17 cellular contexts compared by ENCODE assay signal in genomic region chr14:104573930-104574329, GRCh38. TPM values are rescaled to one million over a fixed set of nuclear protein-coding genes. Genes with fewer than 3 reads are reported as not detected.
DNase-seq lines count a peak whose midpoint lies in the region; ATAC-seq and TF ChIP-seq lines count a peak whose summit lies in the region.
"Had no signal": no experiment of that assay in that cellular context is flagged by ENCODE, and none has a peak within 500 bp of the region (broad histone marks: within the 10 kb centered on the region; RNA-seq: fewer than 3 reads in every experiment).

No MANE protein-coding gene starts in this region.

- no peak for DNase-seq in stimulated activated naive CD8-positive, alpha-beta T cell treated with anti-CD3 and anti-CD28 coated beads, Interleukin-15, amount 100 ng/mL, for 72 hours
- no peak for DNase-seq in stimulated activated naive CD8-positive, alpha-beta T cell treated with anti-CD3 and anti-CD28 coated beads, Interleukin-15, Interleukin-2, amounts not matched to agents 100 U/mL and 50 U/mL, for 24 hours
- DNase-seq in Right ventricle myocardium superior (peak; percentile 59), left kidney (ENCODE audit: low read depth, low spot score) (peak; percentile 77), smooth muscle cell (lab: John Stamatoyannopoulos, UW; ENCODE audit: unreplicated experiment) (peak; percentile 33), transverse colon (no peak)
- no peak for DNase-seq in T-helper 2 cell treated with Interferon-gamma antibody and Interleukin-4, amounts not matched to agents 5 μg/mL and 100 μg/mL, for 36 hours (ENCODE audit: low spot score)
- DNase-seq: HFFc6, KG1, NCI-H1092, NCI-H345, NCI-H69, PC-9 had no signal

- no peaks in the 10 kb centered on the region for H3K9me3 Mint-ChIP-seq in stimulated activated naive CD8-positive, alpha-beta T cell treated with anti-CD3 and anti-CD28 coated beads, Interleukin-15, amount 100 ng/mL, for 72 hours
- H3K9me3 Mint-ChIP-seq in T-helper 2 cell treated with Interferon-gamma antibody and Interleukin-4, amounts not matched to agents 5 μg/mL and 100 μg/mL, for 36 hours: no peaks in the 10 kb centered on the region
- H3K9me3 Mint-ChIP-seq: GM23338, HFFc6 had no signal

- H3K4me2 ChIP-seq in smooth muscle cell: peak overlapping the region; percentile 68
- H3K4me2 ChIP-seq: A549, GM23338, PC-9 had no signal

- no peak for ATAC-seq in stimulated activated naive CD8-positive, alpha-beta T cell treated with anti-CD3 and anti-CD28 coated beads, Interleukin-15, amount 100 ng/mL, for 72 hours
- no peak for ATAC-seq in stimulated activated naive CD8-positive, alpha-beta T cell treated with anti-CD3 and anti-CD28 coated beads, Interleukin-15, Interleukin-2, amounts not matched to agents 100 U/mL and 50 U/mL, for 24 hours
- ATAC-seq in Right ventricle myocardium superior (ENCODE audit: poor library complexity) (peak; percentile 59), GM18870 (IDR thresholded peaks at IDR 0.05; ENCODE audit: unreplicated experiment) (no peak)
- ATAC-seq: A549, GM23338 had no signal

- no peaks in the 10 kb centered on the region for H3K36me3 Mint-ChIP-seq in T-helper 2 cell treated with Interferon-gamma antibody and Interleukin-4, amounts not matched to agents 5 μg/mL and 100 μg/mL, for 36 hours (ENCODE audit: low read depth)

- H3K27me3 Mint-ChIP-seq in stimulated activated naive CD8-positive, alpha-beta T cell treated with anti-CD3 and anti-CD28 coated beads, Interleukin-15, amount 100 ng/mL, for 72 hours: no peaks in the 10 kb centered on the region
- no peaks in the 10 kb centered on the region for H3K27me3 Mint-ChIP-seq in T-helper 2 cell treated with Interferon-gamma antibody and Interleukin-4, amounts not matched to agents 5 μg/mL and 100 μg/mL, for 36 hours (ENCODE audit: low read depth)

- peak overlapping the region; percentile 46 to 56 for H3K27ac Mint-ChIP-seq in stimulated activated naive CD8-positive, alpha-beta T cell treated with anti-CD3 and anti-CD28 coated beads, Interleukin-15, amount 100 ng/mL, for 72 hours
- H3K27ac Mint-ChIP-seq in T-helper 2 cell treated with Interferon-gamma antibody and Interleukin-4, amounts not matched to agents 5 μg/mL and 100 μg/mL, for 36 hours: no peak overlapping the region
- H3K27ac Mint-ChIP-seq: GM23338, HFFc6 had no signal

- H3K4me1 ChIP-seq in smooth muscle cell (ENCODE audit: low read depth): peaks cover 14% of the 10 kb centered on the region
- peaks cover 0 to 30% (median 22%) of the 10 kb centered on the region in 4 donors for H3K4me1 ChIP-seq in transverse colon

- H3K9me3 ChIP-seq in smooth muscle cell (replicated peaks; ENCODE audit: low read depth): no peaks in the 10 kb centered on the region
- no peaks in the 10 kb centered on the region for H3K9me3 ChIP-seq in transverse colon
- H3K9me3 ChIP-seq: A549 had no signal

- in situ Hi-C loops in transverse colon (cut with MboI; ENCODE audit: low pct_ligation_motif_present in 1 of 4, low pct_unique_long_range_greater_than_20kb in 1 of 4, low sequenced_read_pairs in 3 of 4): loop anchor here (25.0 kb wide), 1 partner anchor 437 kb away; the partner anchor contains the start of gene KIF26A (in 4 of the 4)

- H3K4me1 Mint-ChIP-seq in stimulated activated naive CD8-positive, alpha-beta T cell treated with anti-CD3 and anti-CD28 coated beads, Interleukin-15, amount 100 ng/mL, for 72 hours: no peaks in the 10 kb centered on the region
- H3K4me1 Mint-ChIP-seq in T-helper 2 cell treated with Interferon-gamma antibody and Interleukin-4, amounts not matched to agents 5 μg/mL and 100 μg/mL, for 36 hours (ENCODE audit: low read depth): no peaks in the 10 kb centered on the region

- no peaks in the 10 kb centered on the region for H4K20me1 ChIP-seq in smooth muscle cell (ENCODE audit: low read depth)

- intact Hi-C loops in Right ventricle myocardium superior (cut with DNase I) (no loop called here), transverse colon (cut with DNase I; ENCODE audit: low total_unique reads) (no loop called here)

- H3K79me2 ChIP-seq in smooth muscle cell (ENCODE audit: low read depth): no peaks in the 10 kb centered on the region

- no peak overlapping the region for H2AFZ ChIP-seq in smooth muscle cell (ENCODE audit: low read depth)
- H2AFZ ChIP-seq: GM23338, PC-9 had no signal

- H3K4me3 ChIP-seq in smooth muscle cell: no peak overlapping the region
- no peak overlapping the region for H3K4me3 ChIP-seq in transverse colon
- H3K4me3 ChIP-seq: A549, GM23338, PC-9 had no signal

- H3K36me3 ChIP-seq in smooth muscle cell (ENCODE audit: low read depth): no peaks in the 10 kb centered on the region
- H3K36me3 ChIP-seq in transverse colon: no peaks in the 10 kb centered on the region

- no peak for TF ChIP-seq EP300 in transverse colon (IDR thresholded peaks at IDR 0.05; ENCODE audit: low read depth)

- no peaks in the 10 kb centered on the region for H3K27me3 ChIP-seq in smooth muscle cell (ENCODE audit: low read depth)
- peaks cover 10% of the 10 kb centered on the region for H3K27me3 ChIP-seq in transverse colon

- H3K4me3 Mint-ChIP-seq in stimulated activated naive CD8-positive, alpha-beta T cell treated with anti-CD3 and anti-CD28 coated beads, Interleukin-15, amount 100 ng/mL, for 72 hours: no peak overlapping the region
- H3K4me3 Mint-ChIP-seq in T-helper 2 cell treated with Interferon-gamma antibody and Interleukin-4, amounts not matched to agents 5 μg/mL and 100 μg/mL, for 36 hours: no peak overlapping the region
- H3K4me3 Mint-ChIP-seq: GM23338, HFFc6 had no signal

- H3F3A ChIP-seq in smooth muscle cell (ENCODE audit: low read depth): no peaks in the 10 kb centered on the region

- TF ChIP-seq POLR2A in transverse colon (IDR thresholded peaks at IDR 0.05): no peak

- no peak overlapping the region for H3K9ac ChIP-seq in smooth muscle cell (ENCODE audit: low read depth)

- H3K27ac ChIP-seq in smooth muscle cell (ENCODE audit: low read depth) (no peak overlapping the region), transverse colon (no peak overlapping the region)
- H3K27ac ChIP-seq: A549, PC-9 had no signal

- 34% methylated on average over 9 of the region's 9 CpGs for WGBS in smooth muscle cell (ENCODE audit: low lambda C conversion rate)
- 70% methylated on average over 9 of the region's 9 CpGs; no CpG with 5 or more reads in 1 of the 2 donors for WGBS in transverse colon (ENCODE audit: low coverage in 1 of 2), 2 donors

- TF ChIP-seq CTCF in smooth muscle cell (IDR thresholded peaks at IDR 0.05; ENCODE audit: borderline replicate concordance, insufficient read depth, poor library complexity, severe bottlenecking): no peak
- no peak for TF ChIP-seq CTCF in transverse colon (IDR thresholded peaks at IDR 0.05)

RNA-seq across cellular contexts. Expression of gene C14orf180, which starts 5.6 kb away (rescaled TPM):
- total RNA-seq in Right ventricle myocardium superior (42.5 TPM), smooth muscle cell (0.54 and 0.63 TPM in 2 replicates), transverse colon (1 to 10 TPM in 2 of 4 donors, under 1 TPM in 1, not detected in 1; 0.32 to 2.3 (median 1.1) TPM)
- polyA plus RNA-seq in smooth muscle cell: 0.35 and 1.2 TPM in 2 replicates
- total RNA-seq: GM23338, HFFc6, MCF 10A, PC-9 had no signal
- polyA plus RNA-seq: A549, GM23338 had no signal

RNA-seq across cellular contexts. Expression of gene TMEM179, which starts 30.6 kb away (rescaled TPM):
- total RNA-seq in Right ventricle myocardium superior (not detected), smooth muscle cell (1.8 and 4.8 TPM in 2 replicates), transverse colon (10 to 100 TPM in 1 of 4 donors, 1 to 10 TPM in 2, not detected in 1; 1.1 to 10.5 (median 1.4) TPM)
- polyA plus RNA-seq in smooth muscle cell: 0.87 and 1.9 TPM in 2 replicates
- total RNA-seq: HFFc6, MCF 10A, PC-9 had no signal

Comparison
In these comparisons a context has a peak if more than half of its experiments do, and no peak if none do; other contexts are left out.
1. DNase-seq: peak in Right ventricle myocardium superior (single experiment), left kidney (single experiment) and smooth muscle cell (single experiment); none in stimulated activated naive CD8-positive, alpha-beta T cell treated with anti-CD3 and anti-CD28 coated beads, Interleukin-15, amount 100 ng/mL, for 72 hours (0 of 2), stimulated activated naive CD8-positive, alpha-beta T cell treated with anti-CD3 and anti-CD28 coated beads, Interleukin-15, Interleukin-2, amounts not matched to agents 100 U/mL and 50 U/mL, for 24 hours (single experiment), transverse colon (single experiment) and T-helper 2 cell treated with Interferon-gamma antibody and Interleukin-4, amounts not matched to agents 5 μg/mL and 100 μg/mL, for 36 hours (single experiment).
2. RNA of gene C14orf180, which starts 5.6 kb away (total RNA-seq): 42.5 TPM in Right ventricle myocardium superior (single experiment); 0.32 to 2.3 TPM in transverse colon and 0.54 to 0.63 TPM in smooth muscle cell; every median in the first group is over 10 times any median in the second.